Comparison of ENCODE assay signal across 1 cellular context in the genomic region with DNA sequence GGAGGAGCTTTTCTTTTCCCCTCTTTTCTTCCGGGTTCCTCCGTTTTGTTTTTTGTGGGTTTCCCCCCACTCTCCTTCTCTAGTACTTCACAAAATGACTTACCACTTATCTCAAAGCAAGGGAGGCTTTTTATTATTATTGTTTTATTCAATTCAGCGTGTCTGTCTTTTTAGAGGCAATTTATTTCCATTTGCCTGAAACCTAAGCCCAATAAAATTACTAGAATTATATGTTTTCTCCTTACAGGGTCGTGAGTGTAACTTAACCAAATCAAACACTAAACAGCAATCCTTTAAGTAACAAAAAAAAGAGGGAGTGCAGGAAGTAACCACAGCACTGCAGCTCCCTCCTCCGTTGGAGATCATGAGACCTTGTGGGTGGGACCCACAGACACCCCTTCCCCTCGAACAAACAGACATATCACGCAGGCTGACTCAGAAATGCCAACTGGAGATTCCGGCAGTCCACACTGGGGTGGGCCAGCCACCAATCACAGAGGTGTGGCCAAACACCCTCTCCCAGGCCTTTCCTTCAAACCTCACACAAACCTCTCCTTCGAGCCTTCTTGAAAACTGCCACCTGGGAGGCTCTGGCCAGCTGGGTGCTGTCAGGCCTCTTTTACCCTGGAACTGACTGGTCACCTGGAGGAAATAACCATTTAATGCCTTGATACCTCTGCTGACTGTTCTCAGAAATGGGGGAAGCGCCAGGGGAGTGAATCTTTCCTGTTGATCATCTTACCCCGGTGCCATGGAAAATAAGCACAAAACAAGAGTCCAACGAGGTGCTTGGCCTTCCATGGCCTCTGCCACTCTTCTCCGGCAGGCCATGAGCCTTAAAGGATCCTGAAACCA.
TF ChIP-seq lines count a peak whose summit lies in the region.

No MANE protein-coding gene starts in this region.

TF ChIP-seq in HepG2, 621 proteins besides CTCF, POLR2A, EP300 and RAD21 (continued from another document):
- TF ChIP-seq, protein P1, sequence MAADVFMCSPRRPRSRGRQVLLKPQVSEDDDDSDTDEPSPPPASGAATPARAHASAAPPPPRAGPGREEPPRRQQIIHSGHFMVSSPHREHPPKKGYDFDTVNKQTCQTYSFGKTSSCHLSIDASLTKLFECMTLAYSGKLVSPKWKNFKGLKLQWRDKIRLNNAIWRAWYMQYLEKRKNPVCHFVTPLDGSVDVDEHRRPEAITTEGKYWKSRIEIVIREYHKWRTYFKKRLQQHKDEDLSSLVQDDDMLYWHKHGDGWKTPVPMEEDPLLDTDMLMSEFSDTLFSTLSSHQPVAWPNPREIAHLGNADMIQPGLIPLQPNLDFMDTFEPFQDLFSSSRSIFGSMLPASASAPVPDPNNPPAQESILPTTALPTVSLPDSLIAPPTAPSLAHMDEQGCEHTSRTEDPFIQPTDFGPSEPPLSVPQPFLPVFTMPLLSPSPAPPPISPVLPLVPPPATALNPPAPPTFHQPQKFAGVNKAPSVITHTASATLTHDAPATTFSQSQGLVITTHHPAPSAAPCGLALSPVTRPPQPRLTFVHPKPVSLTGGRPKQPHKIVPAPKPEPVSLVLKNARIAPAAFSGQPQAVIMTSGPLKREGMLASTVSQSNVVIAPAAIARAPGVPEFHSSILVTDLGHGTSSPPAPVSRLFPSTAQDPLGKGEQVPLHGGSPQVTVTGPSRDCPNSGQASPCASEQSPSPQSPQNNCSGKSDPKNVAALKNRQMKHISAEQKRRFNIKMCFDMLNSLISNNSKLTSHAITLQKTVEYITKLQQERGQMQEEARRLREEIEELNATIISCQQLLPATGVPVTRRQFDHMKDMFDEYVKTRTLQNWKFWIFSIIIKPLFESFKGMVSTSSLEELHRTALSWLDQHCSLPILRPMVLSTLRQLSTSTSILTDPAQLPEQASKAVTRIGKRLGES (CRISPR knock-in tag; IDR thresholded peaks at IDR 0.05; ENCODE audit: borderline replicate concordance): no peak
- TF ChIP-seq KDM5B (CRISPR knock-in tag; IDR thresholded peaks at IDR 0.05; ENCODE audit: borderline replicate concordance) (no peak), ZNF605 (CRISPR knock-in tag; IDR thresholded peaks at IDR 0.05) (no peak), CC2D1A (CRISPR knock-in tag; IDR thresholded peaks at IDR 0.05) (no peak), RARG (CRISPR knock-in tag; IDR thresholded peaks at IDR 0.05; ENCODE audit: low read depth) (no peak)
- TF ChIP-seq, protein P2, sequence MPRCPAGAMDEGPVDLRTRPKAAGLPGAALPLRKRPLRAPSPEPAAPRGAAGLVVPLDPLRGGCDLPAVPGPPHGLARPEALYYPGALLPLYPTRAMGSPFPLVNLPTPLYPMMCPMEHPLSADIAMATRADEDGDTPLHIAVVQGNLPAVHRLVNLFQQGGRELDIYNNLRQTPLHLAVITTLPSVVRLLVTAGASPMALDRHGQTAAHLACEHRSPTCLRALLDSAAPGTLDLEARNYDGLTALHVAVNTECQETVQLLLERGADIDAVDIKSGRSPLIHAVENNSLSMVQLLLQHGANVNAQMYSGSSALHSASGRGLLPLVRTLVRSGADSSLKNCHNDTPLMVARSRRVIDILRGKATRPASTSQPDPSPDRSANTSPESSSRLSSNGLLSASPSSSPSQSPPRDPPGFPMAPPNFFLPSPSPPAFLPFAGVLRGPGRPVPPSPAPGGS (CRISPR knock-in tag; IDR thresholded peaks at IDR 0.05): no peak
- TF ChIP-seq, protein P3, sequence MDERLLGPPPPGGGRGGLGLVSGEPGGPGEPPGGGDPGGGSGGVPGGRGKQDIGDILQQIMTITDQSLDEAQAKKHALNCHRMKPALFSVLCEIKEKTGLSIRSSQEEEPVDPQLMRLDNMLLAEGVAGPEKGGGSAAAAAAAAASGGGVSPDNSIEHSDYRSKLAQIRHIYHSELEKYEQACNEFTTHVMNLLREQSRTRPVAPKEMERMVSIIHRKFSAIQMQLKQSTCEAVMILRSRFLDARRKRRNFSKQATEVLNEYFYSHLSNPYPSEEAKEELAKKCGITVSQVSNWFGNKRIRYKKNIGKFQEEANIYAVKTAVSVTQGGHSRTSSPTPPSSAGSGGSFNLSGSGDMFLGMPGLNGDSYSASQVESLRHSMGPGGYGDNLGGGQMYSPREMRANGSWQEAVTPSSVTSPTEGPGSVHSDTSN (CRISPR knock-in tag; IDR thresholded peaks at IDR 0.05): no peak
- TF ChIP-seq, protein P4, sequence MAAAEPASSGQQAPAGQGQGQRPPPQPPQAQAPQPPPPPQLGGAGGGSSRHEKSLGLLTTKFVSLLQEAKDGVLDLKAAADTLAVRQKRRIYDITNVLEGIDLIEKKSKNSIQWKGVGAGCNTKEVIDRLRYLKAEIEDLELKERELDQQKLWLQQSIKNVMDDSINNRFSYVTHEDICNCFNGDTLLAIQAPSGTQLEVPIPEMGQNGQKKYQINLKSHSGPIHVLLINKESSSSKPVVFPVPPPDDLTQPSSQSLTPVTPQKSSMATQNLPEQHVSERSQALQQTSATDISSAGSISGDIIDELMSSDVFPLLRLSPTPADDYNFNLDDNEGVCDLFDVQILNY (CRISPR knock-in tag; conservative IDR thresholded peaks at IDR 0.05): no peak
- TF ChIP-seq, protein P5, sequence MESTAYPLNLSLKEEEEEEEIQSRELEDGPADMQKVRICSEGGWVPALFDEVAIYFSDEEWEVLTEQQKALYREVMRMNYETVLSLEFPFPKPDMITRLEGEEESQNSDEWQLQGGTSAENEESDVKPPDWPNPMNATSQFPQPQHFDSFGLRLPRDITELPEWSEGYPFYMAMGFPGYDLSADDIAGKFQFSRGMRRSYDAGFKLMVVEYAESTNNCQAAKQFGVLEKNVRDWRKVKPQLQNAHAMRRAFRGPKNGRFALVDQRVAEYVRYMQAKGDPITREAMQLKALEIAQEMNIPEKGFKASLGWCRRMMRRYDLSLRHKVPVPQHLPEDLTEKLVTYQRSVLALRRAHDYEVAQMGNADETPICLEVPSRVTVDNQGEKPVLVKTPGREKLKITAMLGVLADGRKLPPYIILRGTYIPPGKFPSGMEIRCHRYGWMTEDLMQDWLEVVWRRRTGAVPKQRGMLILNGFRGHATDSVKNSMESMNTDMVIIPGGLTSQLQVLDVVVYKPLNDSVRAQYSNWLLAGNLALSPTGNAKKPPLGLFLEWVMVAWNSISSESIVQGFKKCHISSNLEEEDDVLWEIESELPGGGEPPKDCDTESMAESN (CRISPR knock-in tag; conservative IDR thresholded peaks at IDR 0.05): no peak
TF ChIP-seq in HepG2: peak in this region for 0.
